In the genomic region with DNA sequence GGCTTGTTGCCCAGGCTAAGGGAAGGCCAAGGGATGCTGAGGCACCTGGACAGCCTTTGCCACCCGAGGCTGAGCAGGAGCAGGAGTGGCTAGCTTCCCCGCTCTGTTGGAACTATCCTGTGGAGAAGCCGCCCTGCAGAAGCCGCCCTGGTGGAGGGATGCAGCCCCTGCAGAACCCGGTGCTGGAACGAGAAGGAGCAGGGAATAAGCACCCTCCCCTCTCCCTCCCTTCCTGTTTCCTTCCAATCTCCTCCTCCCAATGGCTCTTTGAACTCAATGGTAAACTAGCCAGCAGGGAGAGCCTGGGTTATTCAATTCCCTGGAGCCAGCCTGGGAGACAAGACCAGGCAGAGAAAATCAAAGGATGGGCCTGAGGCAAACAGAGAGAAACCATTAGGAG, we compare ENCODE assay signal across 1 cellular context.
TF ChIP-seq lines count a peak whose summit lies in the region.

No MANE protein-coding gene starts in this region.

TF ChIP-seq in SK-N-SH treated with all-trans-retinoic acid at 6 μM for 48 hours, 23 proteins besides CTCF, POLR2A, EP300 and RAD21 (continued from another document):
- TF ChIP-seq, protein P1, sequence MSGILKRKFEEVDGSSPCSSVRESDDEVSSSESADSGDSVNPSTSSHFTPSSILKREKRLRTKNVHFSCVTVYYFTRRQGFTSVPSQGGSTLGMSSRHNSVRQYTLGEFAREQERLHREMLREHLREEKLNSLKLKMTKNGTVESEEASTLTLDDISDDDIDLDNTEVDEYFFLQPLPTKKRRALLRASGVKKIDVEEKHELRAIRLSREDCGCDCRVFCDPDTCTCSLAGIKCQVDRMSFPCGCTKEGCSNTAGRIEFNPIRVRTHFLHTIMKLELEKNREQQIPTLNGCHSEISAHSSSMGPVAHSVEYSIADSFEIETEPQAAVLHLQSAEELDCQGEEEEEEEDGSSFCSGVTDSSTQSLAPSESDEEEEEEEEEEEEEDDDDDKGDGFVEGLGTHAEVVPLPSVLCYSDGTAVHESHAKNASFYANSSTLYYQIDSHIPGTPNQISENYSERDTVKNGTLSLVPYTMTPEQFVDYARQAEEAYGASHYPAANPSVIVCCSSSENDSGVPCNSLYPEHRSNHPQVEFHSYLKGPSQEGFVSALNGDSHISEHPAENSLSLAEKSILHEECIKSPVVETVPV (CRISPR knock-in tag; IDR thresholded peaks at IDR 0.05) = no peak
- TF ChIP-seq ZNF565 (CRISPR knock-in tag; conservative IDR thresholded peaks at IDR 0.05; ENCODE audit: low read depth) (no peak), TOX (CRISPR knock-in tag; IDR thresholded peaks at IDR 0.05; ENCODE audit: borderline replicate concordance) (no peak)
- TF ChIP-seq, protein P2, sequence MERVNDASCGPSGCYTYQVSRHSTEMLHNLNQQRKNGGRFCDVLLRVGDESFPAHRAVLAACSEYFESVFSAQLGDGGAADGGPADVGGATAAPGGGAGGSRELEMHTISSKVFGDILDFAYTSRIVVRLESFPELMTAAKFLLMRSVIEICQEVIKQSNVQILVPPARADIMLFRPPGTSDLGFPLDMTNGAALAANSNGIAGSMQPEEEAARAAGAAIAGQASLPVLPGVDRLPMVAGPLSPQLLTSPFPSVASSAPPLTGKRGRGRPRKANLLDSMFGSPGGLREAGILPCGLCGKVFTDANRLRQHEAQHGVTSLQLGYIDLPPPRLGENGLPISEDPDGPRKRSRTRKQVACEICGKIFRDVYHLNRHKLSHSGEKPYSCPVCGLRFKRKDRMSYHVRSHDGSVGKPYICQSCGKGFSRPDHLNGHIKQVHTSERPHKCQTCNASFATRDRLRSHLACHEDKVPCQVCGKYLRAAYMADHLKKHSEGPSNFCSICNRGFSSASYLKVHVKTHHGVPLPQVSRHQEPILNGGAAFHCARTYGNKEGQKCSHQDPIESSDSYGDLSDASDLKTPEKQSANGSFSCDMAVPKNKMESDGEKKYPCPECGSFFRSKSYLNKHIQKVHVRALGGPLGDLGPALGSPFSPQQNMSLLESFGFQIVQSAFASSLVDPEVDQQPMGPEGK (CRISPR knock-in tag; IDR thresholded peaks at IDR 0.05; ENCODE audit: borderline replicate concordance) = no peak
